In the genomic region with DNA sequence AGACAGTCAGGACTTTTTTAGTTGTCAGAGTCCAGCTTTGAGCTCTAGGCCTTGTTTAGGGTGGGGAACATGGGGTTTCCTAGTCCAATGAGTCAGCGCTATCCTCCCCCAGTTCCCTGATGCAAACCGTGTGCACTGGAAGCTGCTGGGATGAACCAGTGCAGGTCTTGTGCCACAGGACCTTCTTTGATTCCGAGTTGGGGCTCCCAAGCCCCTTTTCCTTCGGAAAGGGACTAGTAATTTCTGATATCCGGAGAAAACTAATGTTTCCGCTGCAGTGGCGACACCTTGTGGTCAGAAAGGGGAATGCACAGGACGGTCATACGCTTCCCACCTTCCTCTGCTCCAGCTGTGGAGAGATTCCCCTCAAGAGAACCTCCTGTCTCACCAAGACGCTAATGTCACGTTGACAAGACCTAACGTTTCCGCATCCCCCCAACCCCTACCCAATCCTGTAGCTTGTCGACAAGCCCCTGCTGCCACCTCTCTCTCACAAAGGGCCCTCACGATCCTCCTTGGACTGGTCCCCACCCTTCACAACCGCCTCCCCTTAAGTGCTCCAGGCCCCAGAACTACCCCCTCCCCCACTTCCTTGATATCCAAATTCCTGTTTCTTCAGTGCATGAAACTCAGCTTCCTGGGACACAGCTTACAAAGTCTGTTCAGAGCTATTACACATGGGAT, we compare ENCODE assay signal across 1 cellular context.
TF ChIP-seq lines count a peak whose summit lies in the region.

No MANE protein-coding gene starts in this region.

TF ChIP-seq in K562, 482 proteins besides CTCF, POLR2A, EP300 and RAD21 (continued from another document and continues in another):
- TF ChIP-seq, protein P1, sequence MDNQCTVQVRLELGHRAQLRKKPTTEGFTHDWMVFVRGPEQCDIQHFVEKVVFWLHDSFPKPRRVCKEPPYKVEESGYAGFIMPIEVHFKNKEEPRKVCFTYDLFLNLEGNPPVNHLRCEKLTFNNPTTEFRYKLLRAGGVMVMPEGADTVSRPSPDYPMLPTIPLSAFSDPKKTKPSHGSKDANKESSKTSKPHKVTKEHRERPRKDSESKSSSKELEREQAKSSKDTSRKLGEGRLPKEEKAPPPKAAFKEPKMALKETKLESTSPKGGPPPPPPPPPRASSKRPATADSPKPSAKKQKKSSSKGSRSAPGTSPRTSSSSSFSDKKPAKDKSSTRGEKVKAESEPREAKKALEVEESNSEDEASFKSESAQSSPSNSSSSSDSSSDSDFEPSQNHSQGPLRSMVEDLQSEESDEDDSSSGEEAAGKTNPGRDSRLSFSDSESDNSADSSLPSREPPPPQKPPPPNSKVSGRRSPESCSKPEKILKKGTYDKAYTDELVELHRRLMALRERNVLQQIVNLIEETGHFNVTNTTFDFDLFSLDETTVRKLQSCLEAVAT (IDR thresholded peaks at IDR 0.05) = no peak
- TF ChIP-seq, protein P2, sequence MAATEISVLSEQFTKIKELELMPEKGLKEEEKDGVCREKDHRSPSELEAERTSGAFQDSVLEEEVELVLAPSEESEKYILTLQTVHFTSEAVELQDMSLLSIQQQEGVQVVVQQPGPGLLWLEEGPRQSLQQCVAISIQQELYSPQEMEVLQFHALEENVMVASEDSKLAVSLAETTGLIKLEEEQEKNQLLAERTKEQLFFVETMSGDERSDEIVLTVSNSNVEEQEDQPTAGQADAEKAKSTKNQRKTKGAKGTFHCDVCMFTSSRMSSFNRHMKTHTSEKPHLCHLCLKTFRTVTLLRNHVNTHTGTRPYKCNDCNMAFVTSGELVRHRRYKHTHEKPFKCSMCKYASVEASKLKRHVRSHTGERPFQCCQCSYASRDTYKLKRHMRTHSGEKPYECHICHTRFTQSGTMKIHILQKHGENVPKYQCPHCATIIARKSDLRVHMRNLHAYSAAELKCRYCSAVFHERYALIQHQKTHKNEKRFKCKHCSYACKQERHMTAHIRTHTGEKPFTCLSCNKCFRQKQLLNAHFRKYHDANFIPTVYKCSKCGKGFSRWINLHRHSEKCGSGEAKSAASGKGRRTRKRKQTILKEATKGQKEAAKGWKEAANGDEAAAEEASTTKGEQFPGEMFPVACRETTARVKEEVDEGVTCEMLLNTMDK (IDR thresholded peaks at IDR 0.05; ENCODE audit: borderline replicate concordance, insufficient read depth, low read depth, low read length, poor library complexity, severe bottlenecking) = peak; percentile 43
- TF ChIP-seq SRSF9 (IDR thresholded peaks at IDR 0.05; ENCODE audit: borderline replicate concordance, low read depth, low read length) (no peak), SAFB2 (IDR thresholded peaks at IDR 0.05; ENCODE audit: borderline replicate concordance, low read depth, low read length, severe bottlenecking) (no peak), ZNF224 (CRISPR knock-in tag; IDR thresholded peaks at IDR 0.05) (0 out of 2 replicates have a peak, but pooled peaks have one; percentile 19), MYC (IDR thresholded peaks at IDR 0.05; ENCODE audit: low read depth, low read length) (no peak), MYC (CRISPR knock-in tag; IDR thresholded peaks at IDR 0.05; ENCODE audit: borderline replicate concordance, low read depth) (no peak), NCOA1 (IDR thresholded peaks at IDR 0.05; ENCODE audit: low read depth) (no peak), ZNF507 (tag; conservative IDR thresholded peaks at IDR 0.05) (no peak), ZBTB7A (IDR thresholded peaks at IDR 0.05; ENCODE audit: borderline replicate concordance, control insufficient read depth, low read depth, low read length) (no peak), CEBPG (CRISPR knock-in tag; IDR thresholded peaks at IDR 0.05) (no peak), CEBPG (tag; conservative IDR thresholded peaks at IDR 0.05 in 1 of 2, IDR thresholded peaks at IDR 0.05 in 1 of 2) (no peak), ESRRB (CRISPR knock-in tag; IDR thresholded peaks at IDR 0.05; ENCODE audit: borderline replicate concordance) (no peak), ZNF174 (CRISPR knock-in tag; IDR thresholded peaks at IDR 0.05) (no peak), JUNB (CRISPR knock-in tag; conservative IDR thresholded peaks at IDR 0.05) (no peak), BMI1 (IDR thresholded peaks at IDR 0.05; ENCODE audit: low read length) (no peak), SNRNP70 (optimal IDR thresholded peaks at IDR 0.05; ENCODE audit: low read depth, low read length) (no peak), RFX1 (IDR thresholded peaks at IDR 0.05) (no peak), NFYB (IDR thresholded peaks at IDR 0.05; ENCODE audit: extremely low read depth, insufficient read length) (no peak), GATAD2B (IDR thresholded peaks at IDR 0.05; ENCODE audit: borderline replicate concordance) (no peak), TGIF2 (CRISPR knock-in tag; IDR thresholded peaks at IDR 0.05) (no peak), CC2D1A (IDR thresholded peaks at IDR 0.05) (peak; percentile 72), BACH1 (tag; IDR thresholded peaks at IDR 0.05) (0 out of 2 replicates have a peak, but pooled peaks have one; percentile 19), NEUROD1 (IDR thresholded peaks at IDR 0.05; ENCODE audit: borderline replicate concordance, low read depth, low read length, partially characterized antibody) (no peak), IFI16 (CRISPR knock-in tag; IDR thresholded peaks at IDR 0.05) (no peak), FOXK1 (CRISPR knock-in tag; IDR thresholded peaks at IDR 0.05; ENCODE audit: borderline replicate concordance) (no peak), ZNF76 (CRISPR knock-in tag; IDR thresholded peaks at IDR 0.05; ENCODE audit: borderline replicate concordance) (no peak), TEAD4 (IDR thresholded peaks at IDR 0.05; ENCODE audit: low read length) (peak; percentile 37; the same call in 1 of the 2 replicates), TEAD4 (CRISPR knock-in tag; IDR thresholded peaks at IDR 0.05; ENCODE audit: borderline replicate concordance) (no peak), FOXJ2 (tag; IDR thresholded peaks at IDR 0.05) (no peak), SMAD3 (CRISPR knock-in tag; conservative IDR thresholded peaks at IDR 0.05) (no peak), RBM15 (IDR thresholded peaks at IDR 0.05; ENCODE audit: insufficient read depth, low read length) (no peak), NFE2 (IDR thresholded peaks at IDR 0.05; ENCODE audit: low read depth) (peak; percentile 88), FOXA3 (CRISPR knock-in tag; conservative IDR thresholded peaks at IDR 0.05 in 1 of 2, IDR thresholded peaks at IDR 0.05 in 1 of 2) (no peak), RBM14 (IDR thresholded peaks at IDR 0.05; ENCODE audit: borderline replicate concordance, insufficient read depth, low read depth, low read length) (no peak), ZNF431 (CRISPR knock-in tag; IDR thresholded peaks at IDR 0.05) (no peak), MYNN (IDR thresholded peaks at IDR 0.05) (no peak), MYNN (CRISPR knock-in tag; IDR thresholded peaks at IDR 0.05) (no peak)
- TF ChIP-seq, protein P3, sequence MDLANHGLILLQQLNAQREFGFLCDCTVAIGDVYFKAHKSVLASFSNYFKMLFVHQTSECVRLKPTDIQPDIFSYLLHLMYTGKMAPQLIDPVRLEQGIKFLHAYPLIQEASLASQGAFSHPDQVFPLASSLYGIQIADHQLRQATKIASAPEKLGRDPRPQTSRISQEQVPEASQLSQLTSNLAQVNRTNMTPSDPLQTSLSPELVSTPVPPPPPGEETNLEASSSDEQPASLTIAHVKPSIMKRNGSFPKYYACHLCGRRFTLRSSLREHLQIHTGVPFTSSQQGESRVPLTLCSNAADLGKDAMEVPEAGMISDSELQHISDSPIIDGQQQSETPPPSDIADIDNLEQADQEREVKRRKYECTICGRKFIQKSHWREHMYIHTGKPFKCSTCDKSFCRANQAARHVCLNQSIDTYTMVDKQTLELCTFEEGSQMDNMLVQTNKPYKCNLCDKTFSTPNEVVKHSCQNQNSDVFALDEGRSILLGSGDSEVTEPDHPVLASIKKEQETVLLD (IDR thresholded peaks at IDR 0.05) = no peak
- TF ChIP-seq, protein P4, sequence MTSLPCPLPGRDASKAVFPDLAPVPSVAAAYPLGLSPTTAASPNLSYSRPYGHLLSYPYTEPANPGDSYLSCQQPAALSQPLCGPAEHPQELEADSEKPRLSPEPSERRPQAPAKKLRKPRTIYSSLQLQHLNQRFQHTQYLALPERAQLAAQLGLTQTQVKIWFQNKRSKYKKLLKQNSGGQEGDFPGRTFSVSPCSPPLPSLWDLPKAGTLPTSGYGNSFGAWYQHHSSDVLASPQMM (CRISPR knock-in tag; IDR thresholded peaks at IDR 0.05) = no peak
- TF ChIP-seq, protein P5, sequence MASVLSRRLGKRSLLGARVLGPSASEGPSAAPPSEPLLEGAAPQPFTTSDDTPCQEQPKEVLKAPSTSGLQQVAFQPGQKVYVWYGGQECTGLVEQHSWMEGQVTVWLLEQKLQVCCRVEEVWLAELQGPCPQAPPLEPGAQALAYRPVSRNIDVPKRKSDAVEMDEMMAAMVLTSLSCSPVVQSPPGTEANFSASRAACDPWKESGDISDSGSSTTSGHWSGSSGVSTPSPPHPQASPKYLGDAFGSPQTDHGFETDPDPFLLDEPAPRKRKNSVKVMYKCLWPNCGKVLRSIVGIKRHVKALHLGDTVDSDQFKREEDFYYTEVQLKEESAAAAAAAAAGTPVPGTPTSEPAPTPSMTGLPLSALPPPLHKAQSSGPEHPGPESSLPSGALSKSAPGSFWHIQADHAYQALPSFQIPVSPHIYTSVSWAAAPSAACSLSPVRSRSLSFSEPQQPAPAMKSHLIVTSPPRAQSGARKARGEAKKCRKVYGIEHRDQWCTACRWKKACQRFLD (CRISPR knock-in tag; IDR thresholded peaks at IDR 0.05) = no peak
- TF ChIP-seq, protein P6, sequence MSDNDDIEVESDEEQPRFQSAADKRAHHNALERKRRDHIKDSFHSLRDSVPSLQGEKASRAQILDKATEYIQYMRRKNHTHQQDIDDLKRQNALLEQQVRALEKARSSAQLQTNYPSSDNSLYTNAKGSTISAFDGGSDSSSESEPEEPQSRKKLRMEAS (CRISPR knock-in tag; IDR thresholded peaks at IDR 0.05) = no peak
- TF ChIP-seq, protein P7, sequence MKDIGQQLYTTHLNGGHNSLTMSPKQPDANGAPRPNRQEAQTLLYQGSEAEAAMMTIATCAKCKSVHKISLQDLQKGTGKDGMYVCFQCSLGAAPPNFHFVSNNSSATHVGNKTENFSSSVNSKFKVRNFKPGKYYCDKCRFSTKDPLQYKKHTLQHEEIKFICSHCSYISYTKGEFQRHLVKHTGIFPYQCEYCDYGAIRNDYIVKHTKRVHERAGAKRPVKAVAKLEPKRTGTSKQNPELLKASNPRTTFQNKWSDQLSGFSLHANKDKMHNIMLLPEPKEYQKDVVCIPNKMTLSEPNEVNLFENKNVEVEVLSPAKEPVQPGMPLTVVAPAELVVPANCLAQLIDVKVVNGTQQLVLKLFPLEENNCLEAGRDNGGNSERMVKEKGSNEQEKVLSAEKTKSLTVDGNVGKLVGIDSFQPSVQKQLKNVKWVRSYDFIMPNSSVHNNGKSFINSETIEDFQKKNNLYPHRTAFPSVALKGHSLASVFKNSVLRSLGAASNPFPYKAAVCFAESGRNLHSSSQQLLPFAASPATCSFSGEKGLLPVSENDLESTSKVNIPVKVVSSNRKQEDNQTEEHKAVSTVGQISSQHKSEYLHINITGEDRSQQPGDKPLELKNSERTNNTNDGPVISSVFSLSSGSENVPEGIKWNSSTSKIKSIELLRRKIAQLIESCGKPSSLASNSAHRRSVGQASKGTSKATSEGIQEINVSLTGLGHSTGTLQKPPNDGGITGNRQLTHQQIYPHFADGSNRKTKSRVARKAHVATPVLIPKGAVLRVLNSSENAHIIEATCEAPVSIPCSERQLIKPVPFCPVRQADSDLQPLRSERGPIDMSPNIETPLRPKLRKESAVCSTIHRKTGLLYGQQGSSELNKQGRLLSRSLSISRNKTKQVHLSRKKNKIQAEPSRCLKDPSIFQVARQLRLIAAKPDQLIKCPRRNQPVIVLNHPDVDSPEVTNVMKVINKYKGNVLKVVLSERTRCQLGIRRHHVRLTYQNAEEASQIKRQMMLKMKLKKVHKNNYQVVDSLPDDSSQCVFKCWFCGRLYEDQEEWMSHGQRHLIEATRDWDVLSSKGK (CRISPR knock-in tag; IDR thresholded peaks at IDR 0.05) = no peak
- TF ChIP-seq, protein P8, sequence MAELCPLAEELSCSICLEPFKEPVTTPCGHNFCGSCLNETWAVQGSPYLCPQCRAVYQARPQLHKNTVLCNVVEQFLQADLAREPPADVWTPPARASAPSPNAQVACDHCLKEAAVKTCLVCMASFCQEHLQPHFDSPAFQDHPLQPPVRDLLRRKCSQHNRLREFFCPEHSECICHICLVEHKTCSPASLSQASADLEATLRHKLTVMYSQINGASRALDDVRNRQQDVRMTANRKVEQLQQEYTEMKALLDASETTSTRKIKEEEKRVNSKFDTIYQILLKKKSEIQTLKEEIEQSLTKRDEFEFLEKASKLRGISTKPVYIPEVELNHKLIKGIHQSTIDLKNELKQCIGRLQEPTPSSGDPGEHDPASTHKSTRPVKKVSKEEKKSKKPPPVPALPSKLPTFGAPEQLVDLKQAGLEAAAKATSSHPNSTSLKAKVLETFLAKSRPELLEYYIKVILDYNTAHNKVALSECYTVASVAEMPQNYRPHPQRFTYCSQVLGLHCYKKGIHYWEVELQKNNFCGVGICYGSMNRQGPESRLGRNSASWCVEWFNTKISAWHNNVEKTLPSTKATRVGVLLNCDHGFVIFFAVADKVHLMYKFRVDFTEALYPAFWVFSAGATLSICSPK (IDR thresholded peaks at IDR 0.05; ENCODE audit: borderline replicate concordance) = no peak
- TF ChIP-seq, protein P9, sequence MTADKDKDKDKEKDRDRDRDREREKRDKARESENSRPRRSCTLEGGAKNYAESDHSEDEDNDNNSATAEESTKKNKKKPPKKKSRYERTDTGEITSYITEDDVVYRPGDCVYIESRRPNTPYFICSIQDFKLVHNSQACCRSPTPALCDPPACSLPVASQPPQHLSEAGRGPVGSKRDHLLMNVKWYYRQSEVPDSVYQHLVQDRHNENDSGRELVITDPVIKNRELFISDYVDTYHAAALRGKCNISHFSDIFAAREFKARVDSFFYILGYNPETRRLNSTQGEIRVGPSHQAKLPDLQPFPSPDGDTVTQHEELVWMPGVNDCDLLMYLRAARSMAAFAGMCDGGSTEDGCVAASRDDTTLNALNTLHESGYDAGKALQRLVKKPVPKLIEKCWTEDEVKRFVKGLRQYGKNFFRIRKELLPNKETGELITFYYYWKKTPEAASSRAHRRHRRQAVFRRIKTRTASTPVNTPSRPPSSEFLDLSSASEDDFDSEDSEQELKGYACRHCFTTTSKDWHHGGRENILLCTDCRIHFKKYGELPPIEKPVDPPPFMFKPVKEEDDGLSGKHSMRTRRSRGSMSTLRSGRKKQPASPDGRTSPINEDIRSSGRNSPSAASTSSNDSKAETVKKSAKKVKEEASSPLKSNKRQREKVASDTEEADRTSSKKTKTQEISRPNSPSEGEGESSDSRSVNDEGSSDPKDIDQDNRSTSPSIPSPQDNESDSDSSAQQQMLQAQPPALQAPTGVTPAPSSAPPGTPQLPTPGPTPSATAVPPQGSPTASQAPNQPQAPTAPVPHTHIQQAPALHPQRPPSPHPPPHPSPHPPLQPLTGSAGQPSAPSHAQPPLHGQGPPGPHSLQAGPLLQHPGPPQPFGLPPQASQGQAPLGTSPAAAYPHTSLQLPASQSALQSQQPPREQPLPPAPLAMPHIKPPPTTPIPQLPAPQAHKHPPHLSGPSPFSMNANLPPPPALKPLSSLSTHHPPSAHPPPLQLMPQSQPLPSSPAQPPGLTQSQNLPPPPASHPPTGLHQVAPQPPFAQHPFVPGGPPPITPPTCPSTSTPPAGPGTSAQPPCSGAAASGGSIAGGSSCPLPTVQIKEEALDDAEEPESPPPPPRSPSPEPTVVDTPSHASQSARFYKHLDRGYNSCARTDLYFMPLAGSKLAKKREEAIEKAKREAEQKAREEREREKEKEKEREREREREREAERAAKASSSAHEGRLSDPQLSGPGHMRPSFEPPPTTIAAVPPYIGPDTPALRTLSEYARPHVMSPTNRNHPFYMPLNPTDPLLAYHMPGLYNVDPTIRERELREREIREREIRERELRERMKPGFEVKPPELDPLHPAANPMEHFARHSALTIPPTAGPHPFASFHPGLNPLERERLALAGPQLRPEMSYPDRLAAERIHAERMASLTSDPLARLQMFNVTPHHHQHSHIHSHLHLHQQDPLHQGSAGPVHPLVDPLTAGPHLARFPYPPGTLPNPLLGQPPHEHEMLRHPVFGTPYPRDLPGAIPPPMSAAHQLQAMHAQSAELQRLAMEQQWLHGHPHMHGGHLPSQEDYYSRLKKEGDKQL (CRISPR knock-in tag; IDR thresholded peaks at IDR 0.05; ENCODE audit: borderline replicate concordance) = no peak
